ENCODE assay signal across 9 cellular contexts in the genomic region with DNA sequence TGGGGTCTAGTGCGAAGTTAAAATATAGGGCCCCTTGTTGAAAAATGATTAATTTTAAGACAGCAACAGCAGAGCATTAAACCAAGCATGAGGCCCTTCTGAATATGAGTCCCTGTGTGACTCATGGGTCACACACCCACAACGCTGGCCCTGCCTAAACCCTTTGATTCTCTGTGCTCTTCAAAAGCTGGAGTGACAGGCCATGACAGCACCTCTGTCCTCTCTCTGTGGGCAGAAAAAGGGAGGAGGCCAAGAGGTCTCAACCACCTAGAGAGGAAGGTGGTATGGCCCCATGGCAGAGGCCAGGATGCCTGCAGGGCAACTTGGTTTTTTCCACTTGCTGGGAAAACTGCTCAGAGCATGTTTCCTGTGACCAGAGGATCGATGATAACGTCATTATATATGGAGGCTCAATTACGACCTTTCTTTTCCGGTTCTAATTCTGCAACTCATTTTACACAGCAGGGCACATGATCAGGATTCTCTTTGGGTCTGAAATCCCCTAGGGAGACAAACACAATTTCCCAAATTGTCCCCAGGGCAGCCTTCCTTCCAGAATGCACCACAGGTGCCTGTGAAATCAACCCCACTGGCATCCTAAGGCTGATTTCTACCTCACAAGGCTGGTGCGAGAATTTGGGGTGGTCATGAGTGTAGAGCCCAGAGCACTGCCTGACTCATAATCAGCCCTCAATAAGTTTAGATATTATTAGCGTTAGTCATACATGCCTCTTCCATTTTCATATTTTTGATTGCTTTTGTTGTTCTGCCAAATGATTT.
DNase-seq lines count a peak whose midpoint lies in the region; ATAC-seq, FAIRE-seq and TF ChIP-seq lines count a peak whose summit lies in the region.
"Had no signal": no experiment of that assay in that cellular context is flagged by ENCODE, and none has a peak within 500 bp of the region (broad histone marks: within the 10 kb centered on the region; RNA-seq: fewer than 3 reads in every experiment).

No MANE protein-coding gene starts in this region.

- peak overlapping the region in 2 of 9 donors; percentile 3 to 31 for H3K27ac Mint-ChIP-seq in naive thymus-derived CD4-positive, alpha-beta T cell

- H3K27me3 Mint-ChIP-seq in activated T-cell treated with anti-CD3 and anti-CD28 coated beads, Interleukin-2, amount 50 U/mL, for 4 hours (ENCODE audit: low read depth), result no peaks in the 10 kb centered on the region
- H3K27me3 Mint-ChIP-seq in naive thymus-derived CD4-positive, alpha-beta T cell, result peaks cover 0 to 2% (median 0%) of the 10 kb centered on the region in 5 donors

- no peak overlapping the region for H3K27ac ChIP-seq in BLaER1
- no peak overlapping the region for H3K27ac ChIP-seq in naive thymus-derived CD4-positive, alpha-beta T cell (ENCODE audit: low read depth, low read length)
- H3K27ac ChIP-seq: neutrophil had no signal

- H3K4me3 ChIP-seq in BLaER1, result no peak overlapping the region
- H3K4me3 ChIP-seq in naive thymus-derived CD4-positive, alpha-beta T cell (ENCODE audit: low read length), result no peak overlapping the region

- FAIRE-seq in GM12892 (lab: Jason Lieb, UNC), result no peak

- H3K36me3 Mint-ChIP-seq in activated T-cell treated with anti-CD3 and anti-CD28 coated beads, Interleukin-2, amount 50 U/mL, for 4 hours (ENCODE audit: insufficient read depth), result no peaks in the 10 kb centered on the region
- no peaks in the 10 kb centered on the region for H3K36me3 Mint-ChIP-seq in naive thymus-derived CD4-positive, alpha-beta T cell

- intact Hi-C loops in naive thymus-derived CD4-positive, alpha-beta T cell (cut with micrococcal nuclease), result no loop called here

- no peaks in the 10 kb centered on the region for H3K36me3 ChIP-seq in BLaER1
- H3K36me3 ChIP-seq in naive thymus-derived CD4-positive, alpha-beta T cell (ENCODE audit: control insufficient read depth in 2 of 3, insufficient read depth in 3 of 3, low read length in 3 of 3), result no peaks in the 10 kb centered on the region

- H3K9me3 ChIP-seq in BLaER1, result no peaks in the 10 kb centered on the region
- H3K9me3 ChIP-seq in naive thymus-derived CD4-positive, alpha-beta T cell (ENCODE audit: control insufficient read depth in 2 of 3, low read length in 3 of 3), result no peaks in the 10 kb centered on the region
- H3K9me3 ChIP-seq: neutrophil had no signal

- no peak for TF ChIP-seq POLR2A in GM12892 (IDR thresholded peaks at IDR 0.05; ENCODE audit: low read depth, low read length)

- H3K4me1 Mint-ChIP-seq in activated T-cell treated with anti-CD3 and anti-CD28 coated beads, Interleukin-2, amount 50 U/mL, for 4 hours (ENCODE audit: low read depth), result peaks cover 20% of the 10 kb centered on the region
- H3K4me1 Mint-ChIP-seq in naive thymus-derived CD4-positive, alpha-beta T cell, result peaks cover 0 to 16% (median 0%) of the 10 kb centered on the region in 7 donors

- ATAC-seq in HG02610 (IDR thresholded peaks at IDR 0.05; ENCODE audit: unreplicated experiment), result peak; percentile 73
- peak; percentile 98 to 99 for ATAC-seq in activated T-cell treated with anti-CD3 and anti-CD28 coated beads, Interleukin-2, amount 50 U/mL, for 4 hours
- peak; percentile 44 for ATAC-seq in naive thymus-derived CD4-positive, alpha-beta T cell
- ATAC-seq in HG03457 (IDR thresholded peaks at IDR 0.05; ENCODE audit: unreplicated experiment), result no peak

- H4K20me1 ChIP-seq in BLaER1, result no peaks in the 10 kb centered on the region

- DNase-seq in activated T-cell treated with anti-CD3 and anti-CD28 coated beads, Interleukin-2, amount 50 U/mL, for 4 hours, result peak; percentile 12
- DNase-seq in naive thymus-derived CD4-positive, alpha-beta T cell, result peak in 1 of 9 donors; percentile 49
- DNase-seq in NCI-H2196 (lab: John Stamatoyannopoulos, UW; ENCODE audit: unreplicated experiment), result no peak
- no peak for DNase-seq in NCI-H1105 (lab: John Stamatoyannopoulos, UW)
- DNase-seq in GM12892 (ENCODE audit: insufficient read length), result no peak

- peaks cover 14% of the 10 kb centered on the region for H3K4me1 ChIP-seq in BLaER1
- no peaks in the 10 kb centered on the region for H3K4me1 ChIP-seq in naive thymus-derived CD4-positive, alpha-beta T cell (ENCODE audit: control insufficient read depth in 2 of 2, insufficient read depth in 2 of 2, low read length in 2 of 2)

- no peaks in the 10 kb centered on the region for H3K27me3 ChIP-seq in BLaER1
- H3K27me3 ChIP-seq in naive thymus-derived CD4-positive, alpha-beta T cell (ENCODE audit: control insufficient read depth in 2 of 2, insufficient read depth in 2 of 2, low read length in 2 of 2), result no peaks in the 10 kb centered on the region
- H3K27me3 ChIP-seq: neutrophil had no signal

- peak overlapping the region; percentile 55 for H3K4me2 ChIP-seq in BLaER1

- CTCF ChIA-PET in naive thymus-derived CD4-positive, alpha-beta T cell (lab: Charles Lee), result no interaction called here

- no peak overlapping the region for H3K9ac ChIP-seq in BLaER1

- POLR2A ChIA-PET in naive thymus-derived CD4-positive, alpha-beta T cell (lab: Charles Lee), result no interaction called here

- no peaks in the 10 kb centered on the region for H3K9me3 Mint-ChIP-seq in activated T-cell treated with anti-CD3 and anti-CD28 coated beads, Interleukin-2, amount 50 U/mL, for 4 hours
- no peaks in the 10 kb centered on the region for H3K9me3 Mint-ChIP-seq in naive thymus-derived CD4-positive, alpha-beta T cell

- H3K4me3 Mint-ChIP-seq in activated T-cell treated with anti-CD3 and anti-CD28 coated beads, Interleukin-2, amount 50 U/mL, for 4 hours, result no peak overlapping the region
- H3K4me3 Mint-ChIP-seq in naive thymus-derived CD4-positive, alpha-beta T cell, result no peak overlapping the region
